Comparison of ENCODE assay signal across 25 cellular contexts in genomic region chr21:15276243-15276642, GRCh38.
DNase-seq lines count a peak whose midpoint lies in the region; ATAC-seq and TF ChIP-seq lines count a peak whose summit lies in the region.
"Had no signal": no experiment of that assay in that cellular context is flagged by ENCODE, and none has a peak within 500 bp of the region (broad histone marks: within the 10 kb centered on the region; RNA-seq: fewer than 3 reads in every experiment).

No MANE protein-coding gene starts in this region.

- H3K4me3 ChIP-seq in epithelial cell of esophagus (ENCODE audit: low read length), result no peak overlapping the region
- H3K4me3 ChIP-seq: A549, MG63, SJCRH30 had no signal

- ATAC-seq in GM18867 (IDR thresholded peaks at IDR 0.05; ENCODE audit: unreplicated experiment) (no peak), GM19328 (IDR thresholded peaks at IDR 0.05; ENCODE audit: unreplicated experiment) (no peak), GM19467 (IDR thresholded peaks at IDR 0.05; ENCODE audit: unreplicated experiment) (no peak)
- ATAC-seq: A549, HCT116, PC-3, SK-N-SH treated with all-trans-retinoic acid at 6 μM for 48 hours, T-helper 17 cell had no signal

- DNase-seq in DMS 273 treated with DMSO at 0.1 percent for 48 hours (lab: John Stamatoyannopoulos, UW) (peak; percentile 13), NCI-H526 (lab: John Stamatoyannopoulos, UW) (peak; percentile 77 to 88), epithelial cell of esophagus (ENCODE audit: low read depth) (peak; percentile 41), renal cortical epithelial cell (ENCODE audit: low read depth) (peak; percentile 55), SIG-M5 (lab: John Stamatoyannopoulos, UW) (no peak)
- DNase-seq: C1 segment of cervical spinal cord; CD4-positive, alpha-beta memory T cell; DMS153; DND-41; GOT3; MG63; NCI-H1105 treated with DMSO at 0.1 percent for 48 hours; NCI-H2081; NCI-H2227 treated with DMSO at 0.1 percent for 48 hours; NCI-H748 treated with DMSO at 0.1 percent for 48 hours; NK-92 treated with Interleukin-12 subunit alpha and Interleukin-12 subunit beta, amount 100 ng/mL, for 24 hours; SJCRH30; T-helper 17 cell had no signal

- TF ChIP-seq CTCF in epithelial cell of esophagus (IDR thresholded peaks at IDR 0.05; ENCODE audit: insufficient read depth, low read depth, low read length, missing control alignments), result no peak
